ENCODE assay signal across 8 cellular contexts in the genomic region with DNA sequence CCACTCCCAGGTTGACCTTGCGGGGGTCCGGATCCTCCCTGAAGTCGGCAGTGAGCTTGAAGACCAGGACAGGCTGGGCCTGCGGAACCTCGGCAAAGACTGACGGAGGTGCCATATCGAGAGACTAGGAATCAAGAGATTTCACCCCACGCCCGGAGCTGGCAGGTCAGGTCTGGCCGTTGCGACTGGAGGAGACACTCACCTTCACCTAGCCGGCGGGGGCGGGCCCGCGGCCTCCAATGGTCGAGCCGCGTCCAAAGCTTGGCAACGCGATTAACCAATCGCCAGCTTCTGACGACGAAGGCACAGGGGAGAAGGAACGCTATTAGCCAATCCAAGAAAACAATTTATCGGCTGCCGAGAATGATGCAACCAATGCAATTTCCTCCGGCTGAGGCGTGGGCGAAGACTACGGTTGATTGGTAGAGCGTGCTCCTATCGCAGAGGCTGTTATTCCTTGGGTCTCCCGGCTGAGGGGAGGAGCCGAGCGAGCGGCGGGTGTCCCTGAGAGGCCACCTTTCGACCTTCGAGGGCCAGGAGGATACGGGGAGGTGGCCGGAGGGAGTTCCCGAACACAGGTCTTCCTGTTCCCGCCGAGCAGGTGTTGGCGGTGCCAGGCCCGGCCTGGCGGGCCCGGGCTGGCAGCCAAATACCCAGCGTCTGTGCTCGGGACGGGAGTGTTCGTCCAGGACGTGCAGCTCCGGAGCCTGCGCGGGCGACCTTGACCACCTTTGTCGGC. TPM values are rescaled to one million over a fixed set of nuclear protein-coding genes. Genes with fewer than 3 reads are reported as not detected.
DNase-seq lines count a peak whose midpoint lies in the region; ATAC-seq and TF ChIP-seq lines count a peak whose summit lies in the region.

A gene (minus strand): TSS at position 174 of the 739 bp plus-strand sequence. CDS start 59 bp downstream, at position 115.

- no peaks in the 10 kb centered on the region for H3K27me3 ChIP-seq in lung (ENCODE audit: control insufficient read depth, insufficient read depth)

- TF ChIP-seq CTCF in GM20000 (IDR thresholded peaks at IDR 0.05; ENCODE audit: extremely low read depth, missing control alignments) (no peak), lung (IDR thresholded peaks at IDR 0.05; ENCODE audit: control extremely low read depth, extremely low read depth) (no peak)

- H3K36me3 ChIP-seq in lung (ENCODE audit: control insufficient read depth in 2 of 2, insufficient read depth in 2 of 2, low read length in 2 of 2) = peaks cover under 1 to 4% of the 10 kb centered on the region in 2 donors

- H3K27ac ChIP-seq in lung (ENCODE audit: low read depth in 1 of 2, low read length in 1 of 2) = peak within 1 kb of the TSS; percentile 92 to 97

- ATAC-seq in lung (ENCODE audit: insufficient read depth, low FRiP score) = peak; percentile 96

- POLR2A ChIA-PET in activated CD8-positive, alpha-beta memory T cell treated with anti-CD3 and anti-CD28 coated beads for 36 hours (lab: Charles Lee) = interaction anchor here (0.5 to 2.7 kb wide), 9 partner anchors 9 to 302 kb away, joined by 3 to 19 read pairs (median 4); a partner anchor contains a TSS

- H3K4me3 ChIP-seq in lung = peak within 1 kb of the TSS; percentile 88

- WGBS in lung, 2 donors = 0 to 1% methylated on average over 59 of the region's 59 CpGs

- H3K9me3 ChIP-seq in lung (ENCODE audit: control insufficient read depth in 2 of 2, insufficient read depth in 1 of 2, low read length in 1 of 2) = no peaks in the 10 kb centered on the region

- peaks cover 0 to 10% of the 10 kb centered on the region in 2 donors for H3K4me1 ChIP-seq in lung (ENCODE audit: control insufficient read depth in 2 of 2, insufficient read depth in 2 of 2, low read length in 2 of 2)

- DNase-seq in CMK (ENCODE audit: low read depth) (peak; percentile 92), GM20000 (ENCODE audit: low spot score) (peak; percentile 94), HT-29 (ENCODE audit: low spot score) (peak; percentile 99), NOMO-1 (lab: John Stamatoyannopoulos, UW; ENCODE audit: unreplicated experiment in 2 of 2) (peak; percentile 97 to 98), lung (ENCODE audit: low spot score) (peak; percentile 98)
- peak; percentile 99 for DNase-seq in effector CD8-positive, alpha-beta T cell (lab: John Stamatoyannopoulos, UW)
- DNase-seq in stimulated activated CD4-positive, alpha-beta T cell treated with anti-CD3 and anti-CD28 coated beads, TNF-alpha, amount 100 ng/mL, for 4 hours (ENCODE audit: low read depth in 3 of 3) = peak; percentile 78 to 91 (median 89)

- CTCF ChIA-PET in activated CD8-positive, alpha-beta memory T cell treated with anti-CD3 and anti-CD28 coated beads for 36 hours (lab: Charles Lee) = interaction anchor here (0.5 to 1.2 kb wide), 2 partner anchors 284 to 963 kb away, joined by 3 read pairs; no protein-coding TSS in a partner anchor

RNA-seq across cellular contexts. Expression of the gene that starts here (rescaled TPM):
- total RNA-seq in HT-29 (2014; rRNA removed; shearing (Covaris generic)) = 34.7 and 38.5 TPM in 2 replicates
- 10 to 100 TPM; 34.3 to 41.4 TPM for total RNA-seq in activated CD8-positive, alpha-beta memory T cell treated with anti-CD3 and anti-CD28 coated beads for 36 hours
- 10 to 100 TPM; 14.6 to 35.3 TPM for total RNA-seq in lung
- 10 to 100 TPM; 21.9 to 26.1 TPM for polyA plus RNA-seq in lung

Comparison
In these comparisons a context has a peak if more than half of its experiments do, and no peak if none do; other contexts are left out.
1. Peak in every context shown above with its lines: DNase-seq, ATAC-seq, H3K4me3 ChIP-seq and H3K27ac ChIP-seq.